Comparison of ENCODE assay signal across 11 cellular contexts in the genomic region with DNA sequence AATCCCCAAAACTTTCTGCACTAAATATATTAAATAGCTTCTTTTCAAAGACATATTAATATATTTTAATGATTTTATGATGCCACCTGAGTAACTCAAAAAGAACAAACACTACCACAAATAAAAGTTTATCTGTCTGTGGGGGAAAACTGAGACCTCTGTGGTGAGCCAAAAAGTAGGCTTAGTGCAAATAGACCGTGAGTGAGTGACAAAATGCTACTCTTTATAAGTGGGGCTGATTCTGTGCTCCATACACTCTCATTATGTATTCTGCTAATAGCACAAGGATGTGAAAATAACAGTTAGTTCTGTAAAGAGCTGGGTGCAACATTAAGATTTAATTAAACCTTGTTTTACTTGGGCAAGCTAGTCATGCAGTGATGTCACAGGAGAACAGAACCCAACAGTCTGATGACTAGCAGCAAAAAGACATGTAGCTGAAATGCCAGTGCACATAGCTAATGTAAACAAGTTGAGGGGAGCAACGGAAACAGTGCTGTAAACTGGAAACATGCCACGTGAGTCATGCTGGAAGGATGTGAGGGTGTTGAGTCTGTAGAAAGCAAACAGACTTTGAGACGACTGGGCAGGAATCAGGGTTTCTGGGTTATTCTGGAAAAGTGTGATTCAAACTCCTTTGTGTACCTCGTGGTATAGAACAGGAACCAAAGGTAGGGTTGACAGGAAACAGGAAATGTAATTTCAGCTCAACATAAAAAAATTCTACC.
A peak's percentile ranks its signal among the peaks of the same experiment; 100 is the strongest.
DNase-seq lines count a peak whose midpoint lies in the region; ATAC-seq and TF ChIP-seq lines count a peak whose summit lies in the region.
"Had no signal": no experiment of that assay in that cellular context is flagged by ENCODE, and none has a peak within 500 bp of the region (broad histone marks: within the 10 kb centered on the region; RNA-seq: fewer than 3 reads in every experiment).

No MANE protein-coding gene starts in this region.

- H3K56ac ChIP-seq in IMR-90 (ENCODE audit: extremely low read depth, insufficient read depth, low read length), result peak overlapping the region; percentile 75

- TF ChIP-seq CTCF in IMR-90 (conservative IDR thresholded peaks at IDR 0.05; ENCODE audit: low read depth, low read length) (no peak), body of pancreas (IDR thresholded peaks at IDR 0.05) (no peak)

- intact Hi-C loops in IMR-90 (cut with micrococcal nuclease) (no loop called here), body of pancreas (cut with DNase I) (no loop called here)

- CTCF ChIA-PET in IMR-90 (lab: Yijun Ruan, JAX), result interaction anchor here (0.6 to 1.0 kb wide), 3 partner anchors 8 to 35 kb away, joined by 3 to 6 read pairs (median 5); no protein-coding TSS in a partner anchor

- 0 out of 2 replicates have a peak, but pooled peaks have one; percentile 5 for TF ChIP-seq RAD21 in IMR-90 (IDR thresholded peaks at IDR 0.05; ENCODE audit: low read length)

- WGBS in IMR-90 (ENCODE audit: extremely low coverage in 2 of 2, insufficient read length in 1 of 2), 2 experiments, result 0% methylated on average over 1 of the region's 5 CpGs; no CpG with 5 or more reads in 1 of the 2 experiments
- WGBS in body of pancreas, 2 donors, result 6 to 9% methylated on average over 5 of the region's 5 CpGs

- no TSS peak for BruUV-seq in IMR-90 (replicated peaks; lab: Mats Ljungman, UMichigan)

- H2BK15ac ChIP-seq in IMR-90 (ENCODE audit: low read depth, low read length), result no peak overlapping the region

- H4K20me1 ChIP-seq in IMR-90 (ENCODE audit: insufficient read depth, low read length), result no peaks in the 10 kb centered on the region

- H3K27ac ChIP-seq in IMR-90 (ENCODE audit: insufficient read depth, low read length), result peak overlapping the region; percentile 24
- peak overlapping the region in 3 of 4 donors; percentile 38 to 41 (median 39) for H3K27ac ChIP-seq in body of pancreas
- H3K27ac ChIP-seq: HL-60, psoas muscle had no signal

- H4K8ac ChIP-seq in IMR-90 (ENCODE audit: low read depth in 2 of 2, low read length in 2 of 2), result peak overlapping the region in 1 of 2 experiments; percentile 53; a peak in 3 of 4 replicates

- peak overlapping the region; percentile 86 for H3K23ac ChIP-seq in IMR-90 (ENCODE audit: low read depth, low read length)

- H3K9me3 ChIP-seq in IMR-90 (ENCODE audit: control insufficient read depth, insufficient read depth, low read length), result no peaks in the 10 kb centered on the region
- H3K9me3 ChIP-seq in body of pancreas, result no peaks in the 10 kb centered on the region
- H3K9me3 ChIP-seq: psoas muscle had no signal

- H3K4ac ChIP-seq in IMR-90 (ENCODE audit: low read depth, low read length), result peak overlapping the region; percentile 64; the same call in 1 of the 2 replicates

- peak overlapping the region; percentile 43; the same call in 1 of the 2 replicates for H3K18ac ChIP-seq in IMR-90 (ENCODE audit: low read depth, low read length)

- peak overlapping the region; percentile 76 for H2AFZ ChIP-seq in IMR-90 (replicated peaks; ENCODE audit: low read length, poor library complexity)

- no peak overlapping the region for H3K4me3 ChIP-seq in IMR-90 (ENCODE audit: insufficient read depth, low read depth, low read length)
- H3K4me3 ChIP-seq in body of pancreas, result no peak overlapping the region
- H3K4me3 ChIP-seq: psoas muscle had no signal

- peak overlapping the region; percentile 89 for H2BK120ac ChIP-seq in IMR-90 (ENCODE audit: low read depth, low read length)

- dilution Hi-C loops in IMR-90 (cut with HindIII; ENCODE audit: low sequenced_read_pairs, unreplicated experiment), result no loop called here

- POLR2A ChIA-PET in IMR-90 (lab: Charles Lee; ENCODE audit: unreplicated experiment), result interaction anchor here (0.6 kb wide), 1 partner anchor 303 kb away, joined by 4 read pairs; no protein-coding TSS in a partner anchor

- H2BK20ac ChIP-seq in IMR-90 (ENCODE audit: low read depth, low read length), result peak overlapping the region; percentile 95

- peak; percentile 96 for ATAC-seq in IMR-90 (ENCODE audit: low read depth)
- peak; percentile 95 for ATAC-seq in body of pancreas
- no peak for ATAC-seq in GM19395 (IDR thresholded peaks at IDR 0.05; ENCODE audit: unreplicated experiment)
- no peak for ATAC-seq in GM21723 (IDR thresholded peaks at IDR 0.05; ENCODE audit: unreplicated experiment)
- ATAC-seq: psoas muscle had no signal

- H4K91ac ChIP-seq in IMR-90 (ENCODE audit: insufficient read depth, low read depth, low read length), result peak overlapping the region; percentile 53; the same call in 1 of the 2 replicates

- H3K9ac ChIP-seq in IMR-90 (ENCODE audit: low read depth, low read length), result no peak overlapping the region; the same call in 1 of the 2 replicates

- H2AK5ac ChIP-seq in IMR-90 (ENCODE audit: low read depth, low read length), result no peak overlapping the region

- peak overlapping the region; percentile 70; the same call in 1 of the 2 replicates for H3K14ac ChIP-seq in IMR-90 (replicated peaks; ENCODE audit: low read depth, low read length)

- H3K79me1 ChIP-seq in IMR-90 (ENCODE audit: low read depth in 1 of 2, low read length in 2 of 2), result no peaks in the 10 kb centered on the region

- in situ Hi-C loops in IMR-90 (cut with MboI; ENCODE audit: low sequenced_read_pairs), result no loop called here

- H3K4me2 ChIP-seq in IMR-90 (ENCODE audit: low read depth, low read length), result peak overlapping the region; percentile 48; the same call in 1 of the 2 replicates

- H4K5ac ChIP-seq in IMR-90 (ENCODE audit: low read depth, low read length), result no peak overlapping the region

- DNase-seq in 8988T (peak; percentile 28), IMR-90 (peak; percentile 100), body of pancreas (peak; percentile 43 to 82 (median 68)), left kidney (ENCODE audit: low read depth, low spot score) (peak; percentile 23), NCI-H2107 treated with DMSO at 0.1 percent for 48 hours (lab: John Stamatoyannopoulos, UW; ENCODE audit: unreplicated experiment) (no peak), DMS114 treated with DMSO at 0.1 percent for 48 hours (lab: John Stamatoyannopoulos, UW; ENCODE audit: unreplicated experiment) (no peak)
- DNase-seq: CD4-positive, CD25-positive, alpha-beta regulatory T cell had no signal

- no peaks in the 10 kb centered on the region for H3K27me3 ChIP-seq in IMR-90 (ENCODE audit: control insufficient read depth, insufficient read depth, low read length)
- no peaks in the 10 kb centered on the region for H3K27me3 ChIP-seq in body of pancreas

- peak overlapping the region; percentile 92 for H2BK5ac ChIP-seq in IMR-90 (ENCODE audit: low read depth, low read length, poor library complexity, severe bottlenecking)

- H3K36me3 ChIP-seq in IMR-90 (ENCODE audit: control insufficient read depth, insufficient read depth, low read length), result no peaks in the 10 kb centered on the region
- H3K36me3 ChIP-seq in body of pancreas (replicated peaks in 1 of 2; ENCODE audit: insufficient read depth in 1 of 2, low read depth in 2 of 2), result no peaks in the 10 kb centered on the region

- H3K4me1 ChIP-seq in IMR-90 (ENCODE audit: control insufficient read depth, insufficient read depth, low read length), result peaks cover 4% of the 10 kb centered on the region; the same call in 1 of the 2 replicates
- peaks cover 11% of the 10 kb centered on the region for H3K4me1 ChIP-seq in body of pancreas
- H3K4me1 ChIP-seq: psoas muscle had no signal

- no peak overlapping the region for H2AK9ac ChIP-seq in IMR-90 (replicated peaks; ENCODE audit: low read depth, low read length, poor library complexity)

- no peak for TF ChIP-seq POLR2A in IMR-90 (IDR thresholded peaks at IDR 0.05; ENCODE audit: low read depth, low read length)
- TF ChIP-seq POLR2A in body of pancreas (IDR thresholded peaks at IDR 0.05), result no peak

- no peaks in the 10 kb centered on the region for H3K9me1 ChIP-seq in IMR-90 (ENCODE audit: insufficient read depth, low read length)

TF ChIP-seq in IMR-90, 13 proteins besides CTCF, POLR2A, EP300 and RAD21:
- TF ChIP-seq CHD1 (IDR thresholded peaks at IDR 0.05; ENCODE audit: low read depth, low read length) (peak; percentile 43; the same call in 1 of the 2 replicates), NFE2L2 (IDR thresholded peaks at IDR 0.05; ENCODE audit: low read depth, low read length) (peak; percentile 73), CEBPB (IDR thresholded peaks at IDR 0.05; ENCODE audit: low read depth, low read length) (peak; percentile 74), USF2 (IDR thresholded peaks at IDR 0.05; ENCODE audit: low read depth, low read length) (peak; percentile 41; the same call in 1 of the 2 replicates), MAFK (IDR thresholded peaks at IDR 0.05; ENCODE audit: low read depth, low read length) (peak; percentile 67), RFX5 (IDR thresholded peaks at IDR 0.05; ENCODE audit: low read depth, low read length) (peak; percentile 86), BHLHE40 (IDR thresholded peaks at IDR 0.05; ENCODE audit: low read depth, low read length) (peak; percentile 76), SMC3 (IDR thresholded peaks at IDR 0.05; ENCODE audit: low read depth, low read length) (no peak), RCOR1 (IDR thresholded peaks at IDR 0.05; ENCODE audit: insufficient replicate concordance, low read length) (peak; percentile 94), FOS (IDR thresholded peaks at IDR 0.05; ENCODE audit: low read depth, low read length) (peak; percentile 99), MXI1 (IDR thresholded peaks at IDR 0.05; ENCODE audit: borderline replicate concordance, low read depth, low read length) (0 out of 2 replicates have a peak, but pooled peaks have one; percentile 34), MAZ (IDR thresholded peaks at IDR 0.05; ENCODE audit: borderline replicate concordance, low read depth, low read length) (peak; percentile 76; the same call in 1 of the 2 replicates)
- TF ChIP-seq, protein P1, sequence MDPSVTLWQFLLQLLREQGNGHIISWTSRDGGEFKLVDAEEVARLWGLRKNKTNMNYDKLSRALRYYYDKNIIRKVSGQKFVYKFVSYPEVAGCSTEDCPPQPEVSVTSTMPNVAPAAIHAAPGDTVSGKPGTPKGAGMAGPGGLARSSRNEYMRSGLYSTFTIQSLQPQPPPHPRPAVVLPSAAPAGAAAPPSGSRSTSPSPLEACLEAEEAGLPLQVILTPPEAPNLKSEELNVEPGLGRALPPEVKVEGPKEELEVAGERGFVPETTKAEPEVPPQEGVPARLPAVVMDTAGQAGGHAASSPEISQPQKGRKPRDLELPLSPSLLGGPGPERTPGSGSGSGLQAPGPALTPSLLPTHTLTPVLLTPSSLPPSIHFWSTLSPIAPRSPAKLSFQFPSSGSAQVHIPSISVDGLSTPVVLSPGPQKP (IDR thresholded peaks at IDR 0.05; ENCODE audit: borderline replicate concordance, low read depth, low read length), result no peak

Comparison
In these comparisons a context has a peak if more than half of its experiments do, and no peak if none do; other contexts are left out.
1. DNase-seq: peak in 8988T (single experiment), IMR-90 (single experiment), body of pancreas (4 of 4) and left kidney (single experiment); none in NCI-H2107 treated with DMSO at 0.1 percent for 48 hours (single experiment) and DMS114 treated with DMSO at 0.1 percent for 48 hours (single experiment).
2. ATAC-seq: peak in IMR-90 (single experiment) and body of pancreas (single experiment); none in GM19395 (single experiment) and GM21723 (single experiment).